ENCODE assay signal across 1 cellular context in genomic region chr13:41960700-41961697, GRCh38.
TF ChIP-seq lines count a peak whose summit lies in the region.

VWA8 (minus strand) TSS chr13:41961109; CDS start chr13:41961015, 94 bp downstream.

TF ChIP-seq in HepG2, 621 proteins besides CTCF, POLR2A, EP300 and RAD21 (continued from another document and continues in another):
- TF ChIP-seq ZBTB46 (CRISPR knock-in tag; IDR thresholded peaks at IDR 0.05; ENCODE audit: borderline replicate concordance) (no peak), E2F2 (CRISPR knock-in tag; IDR thresholded peaks at IDR 0.05; ENCODE audit: borderline replicate concordance) (peak; percentile 68; the same call in 1 of the 2 replicates), ZNF260 (CRISPR knock-in tag; IDR thresholded peaks at IDR 0.05; ENCODE audit: borderline replicate concordance, low read depth) (no peak), ZHX2 (IDR thresholded peaks at IDR 0.05; ENCODE audit: low read depth) (peak; percentile 34; the same call in 1 of the 2 replicates), ZHX2 (CRISPR knock-in tag; IDR thresholded peaks at IDR 0.05; ENCODE audit: borderline replicate concordance) (peak; percentile 80; the same call in 1 of the 2 replicates), SRSF9 (IDR thresholded peaks at IDR 0.05; ENCODE audit: borderline replicate concordance, insufficient read depth, low read depth, low read length, poor library complexity, severe bottlenecking) (no peak), ZSCAN20 (CRISPR knock-in tag; IDR thresholded peaks at IDR 0.05; ENCODE audit: borderline replicate concordance) (0 out of 2 replicates have a peak, but pooled peaks have one; percentile 90), PRDM4 (CRISPR knock-in tag; IDR thresholded peaks at IDR 0.05; ENCODE audit: borderline replicate concordance) (no peak), ZNF552 (CRISPR knock-in tag; IDR thresholded peaks at IDR 0.05; ENCODE audit: borderline replicate concordance) (0 out of 2 replicates have a peak, but pooled peaks have one; percentile 48), ZNF605 (CRISPR knock-in tag; IDR thresholded peaks at IDR 0.05) (peak; percentile 56; the same call in 1 of the 2 replicates), DDIT3 (CRISPR knock-in tag; IDR thresholded peaks at IDR 0.05) (no peak), ATF4 (CRISPR knock-in tag; IDR thresholded peaks at IDR 0.05) (peak in 1 of 2 experiments; percentile 49; a peak in 1 of 4 replicates), ZNF414 (CRISPR knock-in tag; IDR thresholded peaks at IDR 0.05) (no peak), RXRB (CRISPR knock-in tag; IDR thresholded peaks at IDR 0.05; ENCODE audit: borderline replicate concordance) (peak; percentile 59), GABPA (IDR thresholded peaks at IDR 0.05; ENCODE audit: low read depth, low read length) (peak; percentile 90), GABPA (CRISPR knock-in tag; IDR thresholded peaks at IDR 0.05; ENCODE audit: low read depth) (peak; percentile 90), NBN (conservative IDR thresholded peaks at IDR 0.05) (no peak), ZNF749 (CRISPR knock-in tag; IDR thresholded peaks at IDR 0.05; ENCODE audit: borderline replicate concordance) (0 out of 2 replicates have a peak, but pooled peaks have one; percentile 41), FOXM1 (CRISPR knock-in tag; IDR thresholded peaks at IDR 0.05) (peak; percentile 57; the same call in 1 of the 2 replicates), SNAI1 (CRISPR knock-in tag; IDR thresholded peaks at IDR 0.05; ENCODE audit: borderline replicate concordance) (no peak), TOE1 (CRISPR knock-in tag; IDR thresholded peaks at IDR 0.05) (peak; percentile 74; the same call in 1 of the 2 replicates), CREB1 (IDR thresholded peaks at IDR 0.05) (no peak), CREB1 (CRISPR knock-in tag; IDR thresholded peaks at IDR 0.05) (no peak), ZBTB7B (CRISPR knock-in tag; IDR thresholded peaks at IDR 0.05) (peak; percentile 79), HMGA1 (CRISPR knock-in tag; conservative IDR thresholded peaks at IDR 0.05) (no peak), DPF2 (CRISPR knock-in tag; IDR thresholded peaks at IDR 0.05; ENCODE audit: borderline replicate concordance, low read depth) (no peak), ZNF546 (CRISPR knock-in tag; conservative IDR thresholded peaks at IDR 0.05) (peak; percentile 74; the same call in 1 of the 2 replicates), ZBED4 (CRISPR knock-in tag; IDR thresholded peaks at IDR 0.05; ENCODE audit: borderline replicate concordance) (peak; percentile 96), RBM39 (IDR thresholded peaks at IDR 0.05; ENCODE audit: low read depth, low read length, poor library complexity, severe bottlenecking) (peak; percentile 94), HHEX (CRISPR knock-in tag; IDR thresholded peaks at IDR 0.05) (no peak), ASH2L (IDR thresholded peaks at IDR 0.05; ENCODE audit: insufficient read length, low read depth, low read length) (peak; percentile 88), RBFOX2 (IDR thresholded peaks at IDR 0.05; ENCODE audit: low read depth, low read length) (peak; percentile 88), HES4 (CRISPR knock-in tag; IDR thresholded peaks at IDR 0.05; ENCODE audit: borderline replicate concordance) (no peak; the same call in 1 of the 2 replicates), ZNF709 (CRISPR knock-in tag; IDR thresholded peaks at IDR 0.05) (no peak; the same call in none of the 2 replicates), ZNF34 (CRISPR knock-in tag; IDR thresholded peaks at IDR 0.05; ENCODE audit: borderline replicate concordance) (no peak), MTA3 (CRISPR knock-in tag; IDR thresholded peaks at IDR 0.05) (no peak), GLI4 (CRISPR knock-in tag; IDR thresholded peaks at IDR 0.05; ENCODE audit: borderline replicate concordance) (peak; percentile 72; the same call in 1 of the 2 replicates), ZNF550 (CRISPR knock-in tag; IDR thresholded peaks at IDR 0.05; ENCODE audit: borderline replicate concordance) (no peak), THAP9 (CRISPR knock-in tag; IDR thresholded peaks at IDR 0.05; ENCODE audit: borderline replicate concordance) (peak; percentile 73; the same call in 1 of the 2 replicates), ZNF326 (CRISPR knock-in tag; IDR thresholded peaks at IDR 0.05; ENCODE audit: borderline replicate concordance) (no peak)
